ENCODE assay signal across 13 cellular contexts in the genomic region with DNA sequence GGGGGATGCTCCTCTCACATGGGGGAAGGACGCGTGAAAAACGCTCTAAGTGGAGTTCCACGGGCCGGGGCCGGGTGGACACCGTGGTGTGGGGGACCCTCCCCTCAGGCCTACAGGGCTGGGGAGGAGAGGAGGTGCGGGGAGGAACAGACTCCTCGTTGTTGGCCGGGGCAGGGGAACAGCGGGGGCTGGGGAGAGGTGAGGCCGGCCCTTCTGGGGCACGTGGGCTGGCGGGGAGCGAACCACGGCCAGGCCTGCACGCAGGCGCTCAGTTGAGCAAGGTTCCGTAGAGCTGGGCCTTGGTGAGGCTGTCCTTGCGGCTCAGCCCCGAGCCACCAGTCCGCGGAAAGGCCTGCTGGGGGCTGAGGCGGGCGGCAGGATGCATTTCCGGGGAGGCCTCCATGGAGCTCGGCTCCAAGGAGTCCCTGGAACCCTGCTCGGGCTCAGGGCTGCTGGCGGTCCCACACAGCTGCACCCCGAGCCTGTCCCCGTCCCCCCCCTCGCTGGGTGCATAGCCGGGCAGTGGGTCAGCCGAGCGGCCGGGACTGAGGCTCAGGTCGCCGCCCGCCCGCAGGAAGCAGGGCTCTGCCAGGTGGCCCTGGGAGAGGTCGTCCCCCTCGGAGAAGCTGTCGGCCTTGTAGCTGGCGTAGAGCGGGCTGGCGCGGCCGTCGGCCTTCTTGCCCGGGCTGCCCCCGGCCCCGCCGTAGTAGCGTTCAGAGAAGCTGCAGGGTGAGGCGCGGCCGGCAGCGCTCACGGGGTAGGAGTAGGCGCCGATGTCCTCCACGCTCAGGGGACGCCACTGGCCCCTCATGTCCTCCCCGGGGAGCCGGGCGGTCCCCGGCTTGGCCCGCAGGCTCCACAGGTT. TPM values are rescaled to one million over a fixed set of nuclear protein-coding genes. Genes with fewer than 3 reads are reported as not detected.
DNase-seq lines count a peak whose midpoint lies in the region; ATAC-seq and TF ChIP-seq lines count a peak whose summit lies in the region.
"Had no signal": no experiment of that assay in that cellular context is flagged by ENCODE, and none has a peak within 500 bp of the region (broad histone marks: within the 10 kb centered on the region; RNA-seq: fewer than 3 reads in every experiment).

No MANE protein-coding gene starts in this region.

- H3K36me3 ChIP-seq in mucosa of descending colon (ENCODE audit: low read depth) (no peaks in the 10 kb centered on the region), tibial nerve (peaks cover 0 to 17% (median 0%) of the 10 kb centered on the region in 3 donors)

- H3K27me3 Mint-ChIP-seq in glutamatergic neuron (ENCODE audit: unreplicated experiment), result peaks cover 9% of the 10 kb centered on the region
- H3K27me3 Mint-ChIP-seq: effector memory CD8-positive, alpha-beta T cell had no signal

- peak; percentile 9 to 79 for TF ChIP-seq EP300 in tibial nerve (IDR thresholded peaks at IDR 0.05)

- H3K4me1 Mint-ChIP-seq in glutamatergic neuron (ENCODE audit: low read depth, unreplicated experiment), result peaks cover 2% of the 10 kb centered on the region

- TF ChIP-seq CTCF in glutamatergic neuron (IDR thresholded peaks at IDR 0.05; ENCODE audit: partially characterized antibody, unreplicated experiment) (no peak), mucosa of descending colon (IDR thresholded peaks at IDR 0.05) (no peak), tibial nerve (IDR thresholded peaks at IDR 0.05) (no peak)

- DNase-seq in activated effector memory CD4-positive, alpha-beta T cell treated with anti-CD3 and anti-CD28 coated beads, Interleukin-2, amount 50 U/mL, for 16 hours, result peak; percentile 57
- no peak for DNase-seq in activated effector memory CD4-positive, alpha-beta T cell treated with Interleukin-2 at 50 U/mL for 16 hours
- DNase-seq in glutamatergic neuron, result peak; percentile 18
- DNase-seq in mucosa of descending colon, result peak in 2 of 3 donors; percentile 26 to 45
- peak; percentile 41 to 54 for DNase-seq in tibial nerve (ENCODE audit: low spot score in 2 of 2)
- DNase-seq: effector memory CD8-positive, alpha-beta T cell; MM.1S; NCI-H524 treated with DMSO at 0.1 percent for 48 hours; stimulated activated naive CD4-positive, alpha-beta T cell treated with Interleukin-2 at 50 U/mL for 16 hours had no signal

- WGBS in tibial nerve, 2 donors, result 57 to 62% methylated on average over 30 to 47 of the region's 68 CpGs

- H3K4me3 ChIP-seq in mucosa of descending colon, result no peak overlapping the region
- peak overlapping the region; percentile 29 to 55 (median 42) for H3K4me3 ChIP-seq in tibial nerve

- no peak overlapping the region for H3K4me3 Mint-ChIP-seq in glutamatergic neuron (ENCODE audit: unreplicated experiment)
- H3K4me3 Mint-ChIP-seq: effector memory CD8-positive, alpha-beta T cell had no signal

- no peaks in the 10 kb centered on the region for H3K36me3 Mint-ChIP-seq in glutamatergic neuron (ENCODE audit: unreplicated experiment)
- H3K36me3 Mint-ChIP-seq: activated naive CD4-positive, alpha-beta T cell treated with anti-CD3 and anti-CD28 coated beads, Interleukin-2, amount 50 U/mL, for 72 hours had no signal

- peaks cover 4% of the 10 kb centered on the region for H3K9me3 Mint-ChIP-seq in glutamatergic neuron (ENCODE audit: unreplicated experiment)
- H3K9me3 Mint-ChIP-seq: activated naive CD4-positive, alpha-beta T cell treated with anti-CD3 and anti-CD28 coated beads, Interleukin-2, amount 50 U/mL, for 72 hours; effector memory CD8-positive, alpha-beta T cell had no signal

- H3K4me1 ChIP-seq in mucosa of descending colon (ENCODE audit: low read depth) (peaks cover 3% of the 10 kb centered on the region), tibial nerve (peaks cover 0 to 78% (median 22%) of the 10 kb centered on the region in 4 donors)

- intact Hi-C loops in mucosa of descending colon (cut with DNase I, micrococcal nuclease), result no loop called here

- no peak overlapping the region for H3K27ac Mint-ChIP-seq in glutamatergic neuron (ENCODE audit: unreplicated experiment)
- H3K27ac Mint-ChIP-seq: activated naive CD4-positive, alpha-beta T cell treated with anti-CD3 and anti-CD28 coated beads, Interleukin-2, amount 50 U/mL, for 72 hours; effector memory CD8-positive, alpha-beta T cell had no signal

- H3K27me3 ChIP-seq in tibial nerve, result no peaks in the 10 kb centered on the region

- ATAC-seq in mucosa of descending colon (no peak), HG02884 (IDR thresholded peaks at IDR 0.05; ENCODE audit: unreplicated experiment) (no peak), HG03159 (IDR thresholded peaks at IDR 0.05; ENCODE audit: unreplicated experiment) (no peak), HG02642 (IDR thresholded peaks at IDR 0.05; ENCODE audit: poor library complexity, unreplicated experiment) (no peak)
- ATAC-seq: activated naive CD4-positive, alpha-beta T cell treated with anti-CD3 and anti-CD28 coated beads, Interleukin-2, amount 50 U/mL, for 72 hours; effector memory CD8-positive, alpha-beta T cell had no signal

- peak overlapping the region; percentile 68 to 93 (median 84) for H3K27ac ChIP-seq in tibial nerve

- H3K9me3 ChIP-seq in mucosa of descending colon, result no peaks in the 10 kb centered on the region
- no peaks in the 10 kb centered on the region for H3K9me3 ChIP-seq in tibial nerve

- peak in 1 of 2 donors; percentile 67 for TF ChIP-seq POLR2A in tibial nerve (IDR thresholded peaks at IDR 0.05)

RNA-seq across cellular contexts. Expression of gene BEGAIN, which starts 49.3 kb away (rescaled TPM):
- total RNA-seq in glutamatergic neuron (ENCODE audit: unreplicated experiment) (7.0 TPM), mucosa of descending colon (1 to 10 TPM in 2 of 3 donors, under 1 TPM in 1; 0.75 to 2.5 (median 1.1) TPM), tibial nerve (10 to 100 TPM in 2 of 4 donors, 1 to 10 TPM in 2; 9.6 to 17.0 (median 11.6) TPM)
